In the genomic region with DNA sequence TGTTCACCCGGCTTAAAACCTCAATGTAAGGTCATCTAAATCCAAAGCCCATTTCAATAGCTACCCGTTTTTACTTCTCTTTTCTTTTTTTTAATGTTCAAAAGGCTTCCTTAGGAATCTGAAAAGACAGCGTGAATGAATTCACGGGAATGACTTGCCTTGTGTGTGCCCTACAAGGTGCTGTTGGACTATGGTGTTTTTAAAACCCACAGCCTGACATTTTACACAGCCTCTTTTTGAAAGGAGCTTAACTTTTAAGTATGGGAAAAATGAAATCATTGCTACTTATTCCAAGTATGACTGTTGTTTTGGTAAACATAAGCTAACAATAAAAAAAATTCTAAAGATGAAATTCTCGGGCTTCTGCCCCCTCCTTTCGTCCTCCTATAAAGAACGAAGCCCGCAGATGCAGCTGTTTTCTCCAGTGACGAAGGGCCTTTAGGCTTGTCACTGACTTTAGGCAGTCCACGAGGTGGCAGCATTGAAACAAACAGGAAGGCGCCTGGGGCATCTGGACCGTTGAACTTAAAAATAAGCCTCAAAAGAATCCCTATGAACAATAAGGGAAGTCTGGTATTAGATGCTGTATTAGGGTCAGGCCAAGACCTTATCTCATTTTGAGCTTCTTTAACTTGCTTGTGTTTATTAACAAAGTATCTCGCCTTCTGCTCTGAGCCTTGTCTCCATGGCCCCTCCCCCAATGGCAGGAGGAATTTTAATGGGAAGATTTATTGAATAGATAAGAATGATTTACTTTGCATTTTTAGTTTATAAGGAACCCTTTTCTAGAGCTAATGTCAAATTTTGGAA, we compare ENCODE assay signal across 8 cellular contexts.
DNase-seq lines count a peak whose midpoint lies in the region; ATAC-seq and TF ChIP-seq lines count a peak whose summit lies in the region.

No MANE protein-coding gene starts in this region.

- H3K27me3 ChIP-seq in KMS-11 (ENCODE audit: insufficient read depth, low read depth), result no peaks in the 10 kb centered on the region
- H3K27me3 ChIP-seq in SJCRH30, result no peaks in the 10 kb centered on the region
- H3K27me3 ChIP-seq in parathyroid adenoma (ENCODE audit: control insufficient read depth, insufficient read depth, low read length), result no peaks in the 10 kb centered on the region
- no peaks in the 10 kb centered on the region for H3K27me3 ChIP-seq in tibial nerve

- no peak overlapping the region for H3K9ac ChIP-seq in KMS-11
- H3K9ac ChIP-seq in parathyroid adenoma, result no peak overlapping the region

- no peak overlapping the region for H3K27ac ChIP-seq in KMS-11
- H3K27ac ChIP-seq in SJCRH30, result peak overlapping the region; percentile 33; the same call in 1 of the 2 replicates
- H3K27ac ChIP-seq in parathyroid adenoma, result no peak overlapping the region
- H3K27ac ChIP-seq in tibial nerve, result peak overlapping the region in 2 of 4 donors; percentile 18 to 65

- H3K36me3 ChIP-seq in KMS-11 (ENCODE audit: insufficient read depth), result no peaks in the 10 kb centered on the region
- H3K36me3 ChIP-seq in SJCRH30, result no peaks in the 10 kb centered on the region
- H3K36me3 ChIP-seq in parathyroid adenoma (ENCODE audit: control insufficient read depth, insufficient read depth, low read length), result no peaks in the 10 kb centered on the region
- H3K36me3 ChIP-seq in tibial nerve, result peaks cover 0 to 4% (median 2%) of the 10 kb centered on the region in 3 donors

- H3K4me2 ChIP-seq in KMS-11 (no peak overlapping the region), parathyroid adenoma (ENCODE audit: low read length) (no peak overlapping the region)

- H2AFZ ChIP-seq in KMS-11 (ENCODE audit: low read depth) (no peak overlapping the region), parathyroid adenoma (peak overlapping the region; percentile 8)

- H3K79me2 ChIP-seq in KMS-11 (ENCODE audit: insufficient read depth, low read depth) (no peaks in the 10 kb centered on the region), parathyroid adenoma (no peaks in the 10 kb centered on the region)

- TF ChIP-seq EP300 in tibial nerve (IDR thresholded peaks at IDR 0.05), result peak in 1 of 2 donors; percentile 19

- H3K4me3 ChIP-seq in KMS-11 (IDR thresholded peaks at IDR 0.05; ENCODE audit: insufficient read depth, low read depth, low read length) (no peak overlapping the region), SJCRH30 (peak overlapping the region; percentile 28), parathyroid adenoma (ENCODE audit: low read depth, low read length) (no peak overlapping the region), tibial nerve (no peak overlapping the region)

- peak; percentile 71 for ATAC-seq in GM21423 (IDR thresholded peaks at IDR 0.05; ENCODE audit: unreplicated experiment)

- H4K20me1 ChIP-seq in KMS-11 (ENCODE audit: insufficient read depth), result no peaks in the 10 kb centered on the region

- no peak for TF ChIP-seq POLR2A in tibial nerve (IDR thresholded peaks at IDR 0.05)

- peak; percentile 68 for TF ChIP-seq CTCF in KMS-11 (conservative IDR thresholded peaks at IDR 0.05; ENCODE audit: low read depth, low read length)
- TF ChIP-seq CTCF in parathyroid adenoma (IDR thresholded peaks at IDR 0.05), result peak; percentile 37
- TF ChIP-seq CTCF in tibial nerve (IDR thresholded peaks at IDR 0.05), result peak; percentile 63 to 79 (median 77)

- H3K9me3 ChIP-seq in SJCRH30 (replicated peaks), result no peaks in the 10 kb centered on the region
- H3K9me3 ChIP-seq in parathyroid adenoma (ENCODE audit: control insufficient read depth, low read length), result no peaks in the 10 kb centered on the region
- H3K9me3 ChIP-seq in tibial nerve, result no peaks in the 10 kb centered on the region

- 20% methylated on average over 13 of the region's 13 CpGs for WGBS in tibial nerve, 2 donors

- peak; percentile 75 for DNase-seq in D341Med (ENCODE audit: low spot score)
- peak; percentile 88 to 95 for DNase-seq in SJCRH30
- peak; percentile 78 for DNase-seq in activated naive CD4-positive, alpha-beta T cell treated with Interleukin-2 at 50 U/mL for 16 hours
- DNase-seq in glomerular endothelial cell (ENCODE audit: extremely low read depth, low read depth, low spot score), result peak; percentile 85
- DNase-seq in tibial nerve (ENCODE audit: low spot score in 2 of 2), result peak; percentile 79 to 90

- H3K4me1 ChIP-seq in KMS-11 (ENCODE audit: low read depth, poor library complexity, severe bottlenecking), result no peaks in the 10 kb centered on the region
- H3K4me1 ChIP-seq in SJCRH30, result peaks cover 20% of the 10 kb centered on the region
- no peaks in the 10 kb centered on the region for H3K4me1 ChIP-seq in parathyroid adenoma
- peaks cover 0 to 46% (median 13%) of the 10 kb centered on the region in 4 donors for H3K4me1 ChIP-seq in tibial nerve
